Comparison of ENCODE assay signal across 8 cellular contexts in genomic region chr7:29408841-29409243, GRCh38.
A peak's percentile ranks its signal among the peaks of the same experiment; 100 is the strongest.
DNase-seq lines count a peak whose midpoint lies in the region; ATAC-seq and TF ChIP-seq lines count a peak whose summit lies in the region.

No MANE protein-coding gene starts in this region.

- TF ChIP-seq CTCF in GM06990 (IDR thresholded peaks at IDR 0.05; ENCODE audit: insufficient read depth, low read length, poor library complexity, severe bottlenecking) = peak; percentile 74
- TF ChIP-seq CTCF in activated CD8-positive, alpha-beta T cell treated with anti-CD3 and anti-CD28 coated beads for 36 hours (IDR thresholded peaks at IDR 0.05) = peak; percentile 83
- peak; percentile 77 for TF ChIP-seq CTCF in epithelial cell of esophagus (IDR thresholded peaks at IDR 0.05; ENCODE audit: insufficient read depth, low read depth, low read length, missing control alignments)
- peak; percentile 82 for TF ChIP-seq CTCF in tibial artery (IDR thresholded peaks at IDR 0.05)

- CTCF ChIA-PET in activated CD8-positive, alpha-beta T cell treated with anti-CD3 and anti-CD28 coated beads for 36 hours (lab: Charles Lee) = interaction anchor here (0.7 to 9.6 kb wide), 44 partner anchors 9 to 490 kb away, joined by 3 to 172 read pairs (median 4); partner anchors contain the start of gene CHN2

- H3K4me1 Mint-ChIP-seq in activated CD8-positive, alpha-beta T cell treated with anti-CD3 and anti-CD28 coated beads for 36 hours (ENCODE audit: low read depth) = no peaks in the 10 kb centered on the region

- no peak overlapping the region for H3K27ac ChIP-seq in tibial artery

- no peaks in the 10 kb centered on the region for H3K27me3 Mint-ChIP-seq in activated CD8-positive, alpha-beta T cell treated with anti-CD3 and anti-CD28 coated beads for 36 hours

- H3K36me3 ChIP-seq in GM06990 (ENCODE audit: control insufficient read depth, insufficient read depth, low read length) = no peaks in the 10 kb centered on the region
- no peaks in the 10 kb centered on the region for H3K36me3 ChIP-seq in tibial artery

- intact Hi-C loops in activated CD8-positive, alpha-beta T cell treated with anti-CD3 and anti-CD28 coated beads for 36 hours (cut with micrococcal nuclease) = loop anchor here (2.0 to 5.0 kb wide), 3 partner anchors 216 to 486 kb away; no protein-coding TSS in a partner anchor
- intact Hi-C loops in tibial artery (cut with DNase I; ENCODE audit: low total_unique reads) = loop anchor here (5.0 to 10.0 kb wide), 3 partner anchors 224 to 487 kb away; no protein-coding TSS in a partner anchor

- no peak overlapping the region for H3K4me3 Mint-ChIP-seq in activated CD8-positive, alpha-beta T cell treated with anti-CD3 and anti-CD28 coated beads for 36 hours

- H3K9me3 Mint-ChIP-seq in activated CD8-positive, alpha-beta T cell treated with anti-CD3 and anti-CD28 coated beads for 36 hours = no peaks in the 10 kb centered on the region

- no peak overlapping the region for H3K27ac Mint-ChIP-seq in activated CD8-positive, alpha-beta T cell treated with anti-CD3 and anti-CD28 coated beads for 36 hours

- H3K9me3 ChIP-seq in tibial artery = no peaks in the 10 kb centered on the region

- H3K4me3 ChIP-seq in GM06990 (replicated peaks; ENCODE audit: low read depth, low read length) (no peak overlapping the region), epithelial cell of esophagus (ENCODE audit: low read length) (no peak overlapping the region), tibial artery (no peak overlapping the region)

- no peaks in the 10 kb centered on the region for H3K36me3 Mint-ChIP-seq in activated CD8-positive, alpha-beta T cell treated with anti-CD3 and anti-CD28 coated beads for 36 hours (ENCODE audit: low read depth)

- DNase-seq in GM06990 (ENCODE audit: extremely low read depth, insufficient read length) (no peak), NCI-H526 treated with DMSO at 0.1 percent for 48 hours (lab: John Stamatoyannopoulos, UW) (peak; percentile 55), epithelial cell of esophagus (ENCODE audit: low read depth) (peak; percentile 66), myocyte (ENCODE audit: low read depth) (peak; percentile 86), tibial artery (peak in 1 of 2 donors; percentile 48)
- peak; percentile 62 for DNase-seq in activated CD8-positive, alpha-beta T cell treated with anti-CD3 and anti-CD28 coated beads for 36 hours

- no peaks in the 10 kb centered on the region for H3K4me1 ChIP-seq in tibial artery

- POLR2A ChIA-PET in activated CD8-positive, alpha-beta T cell treated with anti-CD3 and anti-CD28 coated beads for 36 hours (lab: Charles Lee) = no interaction called here

- ATAC-seq in HG03354 (IDR thresholded peaks at IDR 0.05; ENCODE audit: poor library complexity, severe bottlenecking, unreplicated experiment) = peak; percentile 80
- peak; percentile 67 for ATAC-seq in activated CD8-positive, alpha-beta T cell treated with anti-CD3 and anti-CD28 coated beads for 36 hours
- no peak for ATAC-seq in HG02610 (IDR thresholded peaks at IDR 0.05; ENCODE audit: unreplicated experiment)

- H3K27me3 ChIP-seq in GM06990 (replicated peaks; ENCODE audit: control insufficient read depth, insufficient read depth, low read length) (no peaks in the 10 kb centered on the region), tibial artery (peaks cover 0 to 10% of the 10 kb centered on the region in 2 donors)
